Comparison of ENCODE assay signal across 8 cellular contexts in the genomic region with DNA sequence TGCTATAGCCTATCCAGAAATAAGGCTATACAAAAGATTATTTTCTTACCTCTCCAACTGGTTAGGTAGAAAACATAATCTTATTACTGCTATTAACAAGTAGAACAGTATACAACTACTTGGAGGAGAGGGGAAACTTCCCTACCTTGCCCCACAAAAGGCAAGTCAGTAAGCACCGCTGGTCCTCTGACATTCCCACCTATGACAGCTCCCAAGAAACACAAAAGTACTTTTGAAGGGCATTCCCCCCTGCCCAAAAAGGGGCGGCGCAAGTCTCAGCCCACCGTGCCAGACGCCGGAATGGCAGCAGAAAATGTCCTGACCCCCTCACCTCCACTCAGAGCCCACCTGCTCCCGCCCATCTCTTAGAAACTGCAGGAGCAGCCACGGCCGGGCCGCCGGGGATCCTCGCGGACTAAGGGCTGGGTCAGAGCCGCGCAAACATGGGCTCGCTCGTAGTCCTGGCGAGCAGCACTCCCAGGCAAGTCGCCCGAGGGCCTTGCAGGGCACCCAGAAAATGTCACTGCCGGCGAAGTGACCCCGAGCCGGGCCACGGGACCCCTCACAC. TPM values are rescaled to one million over a fixed set of nuclear protein-coding genes. Genes with fewer than 3 reads are reported as not detected.
DNase-seq lines count a peak whose midpoint lies in the region; ATAC-seq and TF ChIP-seq lines count a peak whose summit lies in the region.

No MANE protein-coding gene starts in this region.

- peak; percentile 12 for DNase-seq in stimulated activated CD4-positive, alpha-beta T cell treated with anti-CD3 and anti-CD28 coated beads, Interleukin-4, amount 100 ng/mL, for 24 hours
- DNase-seq in stimulated activated CD4-positive, alpha-beta T cell treated with anti-CD3 and anti-CD28 coated beads, Interleukin-12 subunit alpha, Interleukin-12 subunit beta, amount 100 ng/mL, for 4 hours: no peak
- DNase-seq in Peyer's patch: peak in 1 of 3 donors; percentile 17
- peak in 1 of 3 experiments; percentile 0 for DNase-seq in effector memory CD8-positive, alpha-beta T cell
- DNase-seq in mucosa of descending colon: no peak
- DNase-seq in NCI-H2029 treated with DMSO at 0.1 percent for 48 hours (lab: John Stamatoyannopoulos, UW): no peak
- DNase-seq in SKM-1 (lab: John Stamatoyannopoulos, UW; ENCODE audit: unreplicated experiment): no peak

- TF ChIP-seq POLR2A in Peyer's patch (IDR thresholded peaks at IDR 0.05): no peak

- peak overlapping the region; percentile 66 to 96 (median 83) for H3K4me3 ChIP-seq in Peyer's patch
- peak overlapping the region; percentile 93 for H3K4me3 ChIP-seq in mucosa of descending colon

- H3K27me3 ChIP-seq in Peyer's patch: no peaks in the 10 kb centered on the region

- H3K36me3 Mint-ChIP-seq in effector memory CD8-positive, alpha-beta T cell (ENCODE audit: insufficient read depth): peaks cover 19% of the 10 kb centered on the region

- no peak for TF ChIP-seq CTCF in Peyer's patch (IDR thresholded peaks at IDR 0.05)
- TF ChIP-seq CTCF in mucosa of descending colon (IDR thresholded peaks at IDR 0.05): no peak

- peak overlapping the region; percentile 74 to 83 (median 80) for H3K27ac ChIP-seq in Peyer's patch

- H3K36me3 ChIP-seq in Peyer's patch (no peaks in the 10 kb centered on the region), mucosa of descending colon (ENCODE audit: low read depth) (no peaks in the 10 kb centered on the region)

- peak; percentile 39 for ATAC-seq in HG02798 (IDR thresholded peaks at IDR 0.05; ENCODE audit: poor library complexity, unreplicated experiment)
- ATAC-seq in effector memory CD8-positive, alpha-beta T cell (replicated peaks): peak; percentile 38
- ATAC-seq in mucosa of descending colon: peak; percentile 61

- intact Hi-C loops in mucosa of descending colon (cut with DNase I, micrococcal nuclease): no loop called here

- H3K4me1 Mint-ChIP-seq in effector memory CD8-positive, alpha-beta T cell (ENCODE audit: low read depth in 2 of 2): peaks cover 24 to 40% of the 10 kb centered on the region in 2 donors

- H3K4me1 ChIP-seq in Peyer's patch: peaks cover 0 to 22% (median 0%) of the 10 kb centered on the region in 4 donors
- H3K4me1 ChIP-seq in mucosa of descending colon (ENCODE audit: low read depth): peaks cover 12% of the 10 kb centered on the region

- peak overlapping the region; percentile 91 to 95 for H3K4me3 Mint-ChIP-seq in effector memory CD8-positive, alpha-beta T cell

- H3K9me3 Mint-ChIP-seq in effector memory CD8-positive, alpha-beta T cell: no peaks in the 10 kb centered on the region

- no peaks in the 10 kb centered on the region for H3K9me3 ChIP-seq in Peyer's patch
- H3K9me3 ChIP-seq in mucosa of descending colon: no peaks in the 10 kb centered on the region

- H3K27me3 Mint-ChIP-seq in effector memory CD8-positive, alpha-beta T cell: no peaks in the 10 kb centered on the region

- H3K27ac Mint-ChIP-seq in effector memory CD8-positive, alpha-beta T cell: peak overlapping the region; percentile 90 to 92

RNA-seq across cellular contexts. Expression of a gene that starts 0.4 kb away (rescaled TPM):
- total RNA-seq in Peyer's patch (10 to 100 TPM; 45.4 to 68.5 (median 57.2) TPM), mucosa of descending colon (10 to 100 TPM; 42.3 to 66.8 (median 62.1) TPM)

RNA-seq across cellular contexts. Expression of a gene that starts 36.9 kb away (rescaled TPM):
- total RNA-seq in Peyer's patch (10 to 100 TPM in 1 of 4 donors, 1 to 10 TPM in 3; 3.7 to 11.9 (median 8.2) TPM), mucosa of descending colon (10 to 100 TPM; 17.9 to 25.4 (median 21.6) TPM)
